ENCODE assay signal across 12 cellular contexts in the genomic region with DNA sequence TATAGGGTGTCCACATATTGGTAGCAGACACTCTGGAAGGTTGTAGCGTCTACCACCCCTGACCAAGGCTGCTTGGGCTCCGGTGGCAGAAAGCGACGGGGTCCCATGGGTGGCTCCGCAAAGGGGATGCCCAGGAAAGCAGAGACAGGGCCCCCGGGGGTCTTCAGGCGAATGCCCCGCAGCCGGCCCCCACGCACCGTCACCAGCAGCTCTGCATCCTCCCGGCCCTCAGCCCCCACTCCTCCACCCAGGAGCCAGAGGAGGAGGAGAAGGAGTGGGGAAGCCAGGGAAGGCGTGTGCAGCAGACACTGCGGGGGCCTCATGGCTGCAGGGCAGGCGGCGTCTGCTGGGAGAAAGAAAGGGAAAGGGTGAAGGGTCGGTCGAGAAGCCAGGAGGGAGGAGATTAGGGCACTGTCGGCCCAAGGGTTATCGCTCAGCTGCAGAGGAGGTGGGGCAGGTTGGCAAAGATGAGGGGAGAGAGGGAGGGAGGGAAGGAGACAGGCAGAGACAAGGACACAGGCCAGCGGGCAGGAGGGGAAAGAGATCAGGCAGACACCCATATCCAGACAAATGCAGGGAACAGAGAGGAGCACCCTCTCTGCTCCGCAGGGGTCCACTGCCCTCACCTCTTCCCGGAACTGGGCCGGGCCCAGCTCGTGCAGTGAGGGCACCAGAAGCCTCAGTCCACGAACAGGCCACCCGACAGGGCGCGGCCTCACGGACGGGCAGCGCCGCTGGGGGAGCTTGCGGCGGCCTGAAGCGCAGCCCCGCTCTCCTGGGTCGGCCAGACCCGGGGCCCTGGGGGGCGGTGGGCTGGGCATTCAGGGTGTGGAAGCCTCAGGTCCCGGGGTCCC. TPM values are rescaled to one million over a fixed set of nuclear protein-coding genes. Genes with fewer than 3 reads are reported as not detected.
A peak's percentile ranks its signal among the peaks of the same experiment; 100 is the strongest.
DNase-seq lines count a peak whose midpoint lies in the region; ATAC-seq and TF ChIP-seq lines count a peak whose summit lies in the region.
"Had no signal": no experiment of that assay in that cellular context is flagged by ENCODE, and none has a peak within 500 bp of the region (broad histone marks: within the 10 kb centered on the region; RNA-seq: fewer than 3 reads in every experiment).

No MANE protein-coding gene starts in this region.

- H3K36me3 Mint-ChIP-seq in WTC11 (no peaks in the 10 kb centered on the region), memory B cell (peaks cover 2% of the 10 kb centered on the region)

- intact Hi-C loops in Right ventricle myocardium inferior (cut with DNase I), result no loop called here
- intact Hi-C loops in left ventricle myocardium superior (cut with micrococcal nuclease), result no loop called here

- no peak for ATAC-seq in Right ventricle myocardium inferior
- no peak for ATAC-seq in left ventricle myocardium superior
- ATAC-seq in WTC11, result no peak
- ATAC-seq in memory B cell (ENCODE audit: low read depth), result no peak
- ATAC-seq in thoracic aorta (ENCODE audit: insufficient number of reproducible peaks, low FRiP score, low read depth), result no peak
- no peak for ATAC-seq in GM18517 (IDR thresholded peaks at IDR 0.05; ENCODE audit: unreplicated experiment)
- no peak for ATAC-seq in HG02798 (IDR thresholded peaks at IDR 0.05; ENCODE audit: poor library complexity, unreplicated experiment)

- H3K27me3 ChIP-seq in thoracic aorta (replicated peaks; ENCODE audit: insufficient read depth), result peaks cover 8% of the 10 kb centered on the region

- no peaks in the 10 kb centered on the region for H3K9me3 Mint-ChIP-seq in WTC11
- H3K9me3 Mint-ChIP-seq in memory B cell, result no peaks in the 10 kb centered on the region
- H3K9me3 Mint-ChIP-seq: activated CD4-positive, alpha-beta memory T cell treated with anti-CD3 and anti-CD28 coated beads, Interleukin-2, amount 10 ng/mL, durations not matched to agents 7 days and 5 days had no signal

- H3K36me3 ChIP-seq in thoracic aorta, result no peaks in the 10 kb centered on the region

- peak; percentile 33 for DNase-seq in Right ventricle myocardium inferior (ENCODE audit: missing footprints)
- no peak for DNase-seq in left ventricle myocardium superior
- DNase-seq in WTC11 (ENCODE audit: low spot score), result no peak
- no peak for DNase-seq in memory B cell (ENCODE audit: low spot score in 2 of 2)
- DNase-seq in thoracic aorta (ENCODE audit: low spot score), result no peak
- DNase-seq in NK-92 (lab: John Stamatoyannopoulos, UW; ENCODE audit: unreplicated experiment), result no peak
- DNase-seq: NCI-H1092 treated with DMSO at 0.1 percent for 48 hours had no signal

- H3K4me1 Mint-ChIP-seq in WTC11, result peaks cover 32% of the 10 kb centered on the region
- H3K4me1 Mint-ChIP-seq in memory B cell, result peaks cover 19% of the 10 kb centered on the region

- H3K4me3 Mint-ChIP-seq in WTC11 (peak overlapping the region; percentile 58), memory B cell (peak overlapping the region; percentile 77)
- H3K4me3 Mint-ChIP-seq: activated CD4-positive, alpha-beta memory T cell treated with anti-CD3 and anti-CD28 coated beads, Interleukin-2, amount 10 ng/mL, durations not matched to agents 7 days and 5 days had no signal

- no peaks in the 10 kb centered on the region for H3K9me3 ChIP-seq in thoracic aorta

- H3K27ac ChIP-seq in thoracic aorta, result no peak overlapping the region

- POLR2A ChIA-PET in WTC11 (lab: Charles Lee), result interaction anchor here (1.4 kb wide), 1 partner anchor 72 kb away, joined by 4 read pairs; no protein-coding TSS in a partner anchor

- peak overlapping the region; percentile 62 for H3K4me3 ChIP-seq in thoracic aorta

- CTCF ChIA-PET in WTC11 (lab: Charles Lee), result interaction anchor here (0.5 to 3.2 kb wide), 28 partner anchors 19 to 350 kb away, joined by 3 to 30 read pairs (median 4); a partner anchor contains a TSS

- H3K4me1 ChIP-seq in thoracic aorta (ENCODE audit: control insufficient read depth in 1 of 2, low read depth in 2 of 2), result peaks cover 7 to 44% of the 10 kb centered on the region in 2 donors

- no peak overlapping the region for H3K27ac Mint-ChIP-seq in WTC11
- H3K27ac Mint-ChIP-seq in memory B cell, result no peak overlapping the region
- H3K27ac Mint-ChIP-seq: activated CD4-positive, alpha-beta memory T cell treated with anti-CD3 and anti-CD28 coated beads, Interleukin-2, amount 10 ng/mL, durations not matched to agents 7 days and 5 days had no signal

- TF ChIP-seq CTCF in WTC11 (IDR thresholded peaks at IDR 0.05) (no peak), thoracic aorta (IDR thresholded peaks at IDR 0.05) (no peak)

- H3K27me3 Mint-ChIP-seq in WTC11 (ENCODE audit: low read depth) (peaks cover 31% of the 10 kb centered on the region), memory B cell (peaks cover 35% of the 10 kb centered on the region)

TF ChIP-seq in WTC11, 78 proteins besides CTCF, POLR2A, EP300 and RAD21:
- TF ChIP-seq, protein P1, sequence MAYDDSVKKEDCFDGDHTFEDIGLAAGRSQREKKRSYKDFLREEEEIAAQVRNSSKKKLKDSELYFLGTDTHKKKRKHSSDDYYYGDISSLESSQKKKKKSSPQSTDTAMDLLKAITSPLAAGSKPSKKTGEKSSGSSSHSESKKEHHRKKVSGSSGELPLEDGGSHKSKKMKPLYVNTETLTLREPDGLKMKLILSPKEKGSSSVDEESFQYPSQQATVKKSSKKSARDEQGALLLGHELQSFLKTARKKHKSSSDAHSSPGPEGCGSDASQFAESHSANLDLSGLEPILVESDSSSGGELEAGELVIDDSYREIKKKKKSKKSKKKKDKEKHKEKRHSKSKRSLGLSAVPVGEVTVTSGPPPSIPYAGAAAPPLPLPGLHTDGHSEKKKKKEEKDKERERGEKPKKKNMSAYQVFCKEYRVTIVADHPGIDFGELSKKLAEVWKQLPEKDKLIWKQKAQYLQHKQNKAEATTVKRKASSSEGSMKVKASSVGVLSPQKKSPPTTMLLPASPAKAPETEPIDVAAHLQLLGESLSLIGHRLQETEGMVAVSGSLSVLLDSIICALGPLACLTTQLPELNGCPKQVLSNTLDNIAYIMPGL (CRISPR knock-in tag; IDR thresholded peaks at IDR 0.05), result 0 out of 2 replicates have a peak, but pooled peaks have one; percentile 7
- TF ChIP-seq MXD4 (CRISPR knock-in tag; IDR thresholded peaks at IDR 0.05; ENCODE audit: borderline replicate concordance), result no peak

RNA-seq across cellular contexts. Expression of a gene that starts 1.6 kb away (rescaled TPM):
- total RNA-seq in Right ventricle myocardium inferior (0.73 TPM), left ventricle myocardium superior (0.40 TPM), WTC11 (2021) (6.4 to 7.7 TPM (median 6.6 TPM) in 3 replicates), thoracic aorta (1 to 10 TPM; 3.7 to 5.1 TPM)
- total RNA-seq: fibroblast of villous mesenchyme, RPMI7951 had no signal

RNA-seq across cellular contexts. Expression of a gene that starts 4.6 kb away (rescaled TPM):
- 1.9 TPM for total RNA-seq in Right ventricle myocardium inferior
- 1.9 TPM for total RNA-seq in left ventricle myocardium superior
- 3.9 to 4.8 TPM (median 4.6 TPM) in 3 replicates for total RNA-seq in WTC11 (2021)
- 1 to 10 TPM; 2.7 to 4.1 TPM for total RNA-seq in thoracic aorta

RNA-seq across cellular contexts. Expression of a gene that starts 19.2 kb away (rescaled TPM):
- total RNA-seq in Right ventricle myocardium inferior (70.5 TPM), left ventricle myocardium superior (63.2 TPM), WTC11 (2021) (209 to 238 TPM (median 233 TPM) in 3 replicates), thoracic aorta (100 to 1,000 TPM; 109 TPM)

RNA-seq across cellular contexts. Expression of a gene that starts 26.9 kb away (rescaled TPM):
- total RNA-seq in Right ventricle myocardium inferior (15.5 TPM), left ventricle myocardium superior (13.6 TPM), WTC11 (2021) (128 to 140 TPM (median 130 TPM) in 3 replicates), thoracic aorta (100 to 1,000 TPM in 1 of 2 donors, 10 to 100 TPM in 1; 71.9 to 103 TPM)

RNA-seq across cellular contexts. Expression of a gene that starts 41.6 kb away (rescaled TPM):
- 10.2 TPM for total RNA-seq in Right ventricle myocardium inferior
- total RNA-seq in left ventricle myocardium superior, result 9.0 TPM
- 32.6 to 39.3 TPM (median 34.1 TPM) in 3 replicates for total RNA-seq in WTC11 (2021)
- total RNA-seq in thoracic aorta, result 10 to 100 TPM; 20.0 to 25.2 TPM
